In the genomic region with DNA sequence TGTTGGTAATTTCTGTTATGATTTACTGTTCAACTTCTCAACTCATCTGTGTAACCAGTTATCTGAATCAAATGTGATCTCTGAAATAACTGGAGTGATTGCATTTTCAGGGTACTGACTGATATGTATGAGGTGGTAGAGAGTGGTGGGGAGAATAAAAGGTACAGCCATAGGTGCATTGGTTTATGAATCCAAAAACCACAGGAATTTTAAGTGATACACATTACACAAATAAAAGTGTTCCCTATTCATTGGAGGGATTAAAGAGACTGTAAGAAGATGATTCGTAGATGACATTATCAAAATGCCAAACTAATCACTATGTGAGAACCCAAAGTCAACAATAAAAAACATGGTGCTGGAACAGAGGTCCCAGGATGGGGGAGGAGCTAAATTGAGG, we compare ENCODE assay signal across 15 cellular contexts.
DNase-seq lines count a peak whose midpoint lies in the region; ATAC-seq and TF ChIP-seq lines count a peak whose summit lies in the region.
"Had no signal": no experiment of that assay in that cellular context is flagged by ENCODE, and none has a peak within 500 bp of the region (broad histone marks: within the 10 kb centered on the region; RNA-seq: fewer than 3 reads in every experiment).

No MANE protein-coding gene starts in this region.

- CTCF ChIA-PET in HEK293 (lab: Yijun Ruan, JAX) = no interaction called here

- H3K36me3 ChIP-seq in HEK293 (ENCODE audit: control insufficient read depth in 2 of 2, insufficient read depth in 1 of 2, low read length in 2 of 2) (no peaks in the 10 kb centered on the region), RWPE2 (ENCODE audit: low read depth) (no peaks in the 10 kb centered on the region)
- H3K36me3 ChIP-seq: HAP-1 had no signal

- peak; percentile 57; the same call in 2 of the 3 replicates for ATAC-seq in RWPE2 (ENCODE audit: low read depth)
- ATAC-seq in GM18517 (IDR thresholded peaks at IDR 0.05; ENCODE audit: unreplicated experiment) = no peak
- ATAC-seq: HepG2 had no signal

- no peak overlapping the region for H3K4me3 ChIP-seq in HEK293 (ENCODE audit: low read depth, low read length)
- no peak overlapping the region for H3K4me3 ChIP-seq in RWPE2 (ENCODE audit: severe bottlenecking)
- H3K4me3 ChIP-seq: HAP-1 had no signal

- H3K27ac ChIP-seq in HEK293 (ENCODE audit: extremely low read depth, low read depth, low read length) = no peak overlapping the region
- no peak overlapping the region for H3K27ac ChIP-seq in RWPE2 (ENCODE audit: poor library complexity, severe bottlenecking)
- H3K27ac ChIP-seq: KMS-11 had no signal

- H3K9me3 ChIP-seq in HEK293 (ENCODE audit: control insufficient read depth, insufficient read depth, low read depth, low read length) (no peaks in the 10 kb centered on the region), RWPE2 (ENCODE audit: severe bottlenecking) (no peaks in the 10 kb centered on the region)
- H3K9me3 ChIP-seq: HAP-1 had no signal

- no peaks in the 10 kb centered on the region for H3K4me1 ChIP-seq in HEK293 (ENCODE audit: control insufficient read depth, insufficient read depth, low read length)
- no peaks in the 10 kb centered on the region for H3K4me1 ChIP-seq in RWPE2 (ENCODE audit: insufficient read depth, poor library complexity, severe bottlenecking)

- DNase-seq in RWPE2 (ENCODE audit: low spot score) = no peak
- peak; percentile 24 for DNase-seq in kidney glomerular epithelial cell (lab: John Stamatoyannopoulos, UW)
- peak; percentile 11 for DNase-seq in renal cortical epithelial cell (ENCODE audit: low read depth)
- no peak for DNase-seq in COLO829 (ENCODE audit: low spot score)
- DNase-seq in epidermal melanocyte (ENCODE audit: insufficient read length, low spot score) = no peak
- DNase-seq: C1 segment of cervical spinal cord; CD4-positive, alpha-beta memory T cell; COR-L47; GF-D8; HFFc6 had no signal

- TF ChIP-seq CTCF in HEK293 (tag by site-specific recombination; IDR thresholded peaks at IDR 0.05) (no peak), RWPE2 (IDR thresholded peaks at IDR 0.05; ENCODE audit: poor library complexity, severe bottlenecking) (no peak)

- no peaks in the 10 kb centered on the region for H3K27me3 ChIP-seq in RWPE2 (ENCODE audit: insufficient read depth, poor library complexity, severe bottlenecking)

- POLR2A ChIA-PET in HEK293 (lab: Yijun Ruan, JAX) = no interaction called here

TF ChIP-seq in HEK293, 187 proteins besides CTCF, POLR2A, EP300 and RAD21:
- TF ChIP-seq KLF10 (tag by site-specific recombination; IDR thresholded peaks at IDR 0.05) = no peak
- peak; percentile 56 for TF ChIP-seq ZNF350 (tag by site-specific recombination; IDR thresholded peaks at IDR 0.05)
- TF ChIP-seq ZNF530 (tag by site-specific recombination; IDR thresholded peaks at IDR 0.05; ENCODE audit: low read depth) = no peak
- no peak for TF ChIP-seq ZNF654 (tag by site-specific recombination; IDR thresholded peaks at IDR 0.05; ENCODE audit: low read depth)

Comparison
In these comparisons a context has a peak if more than half of its experiments do, and no peak if none do; other contexts are left out.
1. DNase-seq: peak in kidney glomerular epithelial cell (single experiment) and renal cortical epithelial cell (single experiment); none in RWPE2 (single experiment), COLO829 (single experiment) and epidermal melanocyte (single experiment).